20 cellular contexts compared by ENCODE assay signal in genomic region chr18:5977022-5977421, GRCh38.
DNase-seq lines count a peak whose midpoint lies in the region; ATAC-seq, FAIRE-seq and TF ChIP-seq lines count a peak whose summit lies in the region.
"Had no signal": no experiment of that assay in that cellular context is flagged by ENCODE, and none has a peak within 500 bp of the region (broad histone marks: within the 10 kb centered on the region; RNA-seq: fewer than 3 reads in every experiment).

No MANE protein-coding gene starts in this region.

- TF ChIP-seq EP300 in HepG2 (IDR thresholded peaks at IDR 0.05; ENCODE audit: low read depth in 2 of 2, low read length in 2 of 2) (no peak), HepG2 (CRISPR knock-in tag; IDR thresholded peaks at IDR 0.05; ENCODE audit: borderline replicate concordance) (no peak)

- no peak overlapping the region for H3K27ac Mint-ChIP-seq in H9
- peak overlapping the region; percentile 57 for H3K27ac Mint-ChIP-seq in stimulated activated naive B cell treated with anti-CD40 and anti-IgM and Interleukin-4, amounts not matched to agents 10 μg/mL and 1 μg/mL and 100 μg/mL, for 72 hours
- H3K27ac Mint-ChIP-seq: HFFc6 had no signal

- H4K20me1 ChIP-seq in BLaER1, result no peaks in the 10 kb centered on the region
- no peaks in the 10 kb centered on the region for H4K20me1 ChIP-seq in H9 (ENCODE audit: control insufficient read depth, insufficient read depth, insufficient read length)
- no peaks in the 10 kb centered on the region for H4K20me1 ChIP-seq in HepG2 (ENCODE audit: insufficient read depth, low read length)

- H3K27me3 ChIP-seq in BLaER1, result no peaks in the 10 kb centered on the region
- H3K27me3 ChIP-seq in H9 (ENCODE audit: insufficient read depth, low read length), result no peaks in the 10 kb centered on the region
- no peaks in the 10 kb centered on the region for H3K27me3 ChIP-seq in HepG2 (ENCODE audit: control insufficient read depth in 1 of 2, insufficient read depth in 2 of 2, low read length in 2 of 2)
- H3K27me3 ChIP-seq: BE2C had no signal

- no peak overlapping the region for H2BK20ac ChIP-seq in H9 (ENCODE audit: low read depth, low read length, poor library complexity, severe bottlenecking)

- no peak overlapping the region for H2AK5ac ChIP-seq in H9 (ENCODE audit: insufficient read length, low read length)

- H3K4me1 Mint-ChIP-seq in H9, result peaks cover 12 to 13% of the 10 kb centered on the region in 2 experiments
- H3K4me1 Mint-ChIP-seq in stimulated activated naive B cell treated with anti-CD40 and anti-IgM and Interleukin-4, amounts not matched to agents 10 μg/mL and 1 μg/mL and 100 μg/mL, for 72 hours, result peaks cover 29 to 55% of the 10 kb centered on the region in 2 donors
- H3K4me1 Mint-ChIP-seq: CD4-positive, alpha-beta memory T cell had no signal

- no peaks in the 10 kb centered on the region for H3K23me2 ChIP-seq in H9 (ENCODE audit: insufficient read length, low read depth, low read length, poor library complexity, severe bottlenecking)

- peak overlapping the region; percentile 30; the same call in 1 of the 2 replicates for H3K4me2 ChIP-seq in BLaER1
- no peak overlapping the region for H3K4me2 ChIP-seq in H9 (ENCODE audit: insufficient read depth, insufficient read length, low read length)
- no peak overlapping the region for H3K4me2 ChIP-seq in HepG2 (ENCODE audit: low read depth, low read length)

- in situ Hi-C loops in HepG2 (cut with HindIII; ENCODE audit: extremely low pct_ligation_motif_present, low pct_unique_long_range_greater_than_20kb), result no loop called here

- H3K9me3 ChIP-seq in BLaER1 (no peaks in the 10 kb centered on the region), H9 (ENCODE audit: control insufficient read depth, low read depth, low read length) (no peaks in the 10 kb centered on the region), HepG2 (ENCODE audit: low read length) (no peaks in the 10 kb centered on the region)
- H3K9me3 ChIP-seq: BE2C had no signal

- no peak overlapping the region for H4K5ac ChIP-seq in H9 (ENCODE audit: insufficient read length, low read depth, low read length)

- H3K4me3 ChIP-seq in BLaER1, result no peak overlapping the region
- no peak overlapping the region for H3K4me3 ChIP-seq in HepG2 (replicated peaks in 1 of 3; ENCODE audit: insufficient read depth in 1 of 3, low read depth in 2 of 3, low read length in 3 of 3)
- H3K4me3 ChIP-seq: GM23248 had no signal

- DNase-seq in H9 (no peak), islet precursor cell (peak; percentile 37), GM19238 (ENCODE audit: insufficient read length, low spot score) (no peak), HepG2 (ENCODE audit: low spot score) (no peak)
- DNase-seq in stimulated activated naive B cell treated with anti-CD40 and anti-IgM and Interleukin-4, amounts not matched to agents 10 μg/mL and 1 μg/mL and 100 μg/mL, for 72 hours, result no peak
- no peak for DNase-seq in NK-92 treated with Interleukin-12 subunit alpha and Interleukin-12 subunit beta, amount 100 ng/mL, for 24 hours (lab: John Stamatoyannopoulos, UW)
- DNase-seq: 8988T; BE2C; CD4-positive, alpha-beta memory T cell; DMS153; DMS79; GDM1; GM23248; HFFc6; KG1 had no signal

- no peak for TF ChIP-seq POLR2A in HepG2 (IDR thresholded peaks at IDR 0.05; ENCODE audit: insufficient read depth in 1 of 2, low read depth in 2 of 2, low read length in 2 of 2)

- H3K4ac ChIP-seq in H9 (ENCODE audit: low read depth, low read length), result no peak overlapping the region

- H3K18ac ChIP-seq in H9 (ENCODE audit: insufficient read length, low read depth, low read length), result no peak overlapping the region

- H3K36me3 Mint-ChIP-seq in H9 (ENCODE audit: insufficient read depth in 1 of 3, low read depth in 3 of 3), result no peaks in the 10 kb centered on the region
- peaks cover 5 to 7% of the 10 kb centered on the region in 2 donors for H3K36me3 Mint-ChIP-seq in stimulated activated naive B cell treated with anti-CD40 and anti-IgM and Interleukin-4, amounts not matched to agents 10 μg/mL and 1 μg/mL and 100 μg/mL, for 72 hours
- H3K36me3 Mint-ChIP-seq: CD14-positive monocyte; CD4-positive, alpha-beta memory T cell had no signal

- H3K4me1 ChIP-seq in BLaER1, result peaks cover 36% of the 10 kb centered on the region
- H3K4me1 ChIP-seq in H9 (ENCODE audit: insufficient read depth, low read length), result peaks cover 3% of the 10 kb centered on the region; the same call in 1 of the 2 replicates
- peaks cover 17% of the 10 kb centered on the region for H3K4me1 ChIP-seq in HepG2 (ENCODE audit: insufficient read depth, low read length)
- H3K4me1 ChIP-seq: BE2C had no signal

- H3K56ac ChIP-seq in H9 (ENCODE audit: insufficient read length, low read depth, low read length), result no peak overlapping the region

- no peak for ATAC-seq in stimulated activated naive B cell treated with anti-CD40 and anti-IgM and Interleukin-4, amounts not matched to agents 10 μg/mL and 1 μg/mL and 100 μg/mL, for 72 hours (replicated peaks)
- ATAC-seq in GM21367 (IDR thresholded peaks at IDR 0.05; ENCODE audit: unreplicated experiment), result no peak
- no peak for ATAC-seq in HepG2
- ATAC-seq: HCT116 had no signal

- no peak overlapping the region for H2BK15ac ChIP-seq in H9 (ENCODE audit: low read depth, low read length)

- TF ChIP-seq CTCF in H9 (conservative IDR thresholded peaks at IDR 0.05) (no peak), HepG2 (CRISPR knock-in tag; IDR thresholded peaks at IDR 0.05) (no peak)

- H2BK120ac ChIP-seq in H9 (ENCODE audit: low read depth, low read length, poor library complexity, severe bottlenecking), result no peak overlapping the region

- no peak overlapping the region for H3K9ac ChIP-seq in BLaER1
- H3K9ac ChIP-seq in H9 (ENCODE audit: extremely low read depth, insufficient read length, low read length), result no peak overlapping the region
- no peak overlapping the region for H3K9ac ChIP-seq in HepG2 (ENCODE audit: insufficient read depth, low read depth, low read length)
- H3K9ac ChIP-seq: GM23248 had no signal

- peak overlapping the region; percentile 32 for H3K23ac ChIP-seq in H9 (ENCODE audit: insufficient read length, low read depth, low read length)

- FAIRE-seq in HepG2 (lab: Jason Lieb, UNC), result no peak
- FAIRE-seq: HTR-8/SVneo had no signal

- no peak overlapping the region; the same call in 1 of the 2 replicates for H3K14ac ChIP-seq in H9 (ENCODE audit: insufficient read depth, low read length)

- no TSS peak for BruUV-seq in HepG2 (replicated peaks; lab: Mats Ljungman, UMichigan)

- H3K27ac ChIP-seq in BLaER1, result 0 out of 2 replicates have a peak overlapping the region, but pooled peaks have one; percentile 20
- no peak overlapping the region for H3K27ac ChIP-seq in H9 (ENCODE audit: insufficient read length, low read depth, low read length)
- no peak overlapping the region for H3K27ac ChIP-seq in HepG2 (ENCODE audit: extremely low read length, insufficient read depth, low read length)
- H3K27ac ChIP-seq: GM23248 had no signal

- H4K91ac ChIP-seq in H9 (ENCODE audit: insufficient read length, low read depth, low read length), result no peak overlapping the region

- H2AFZ ChIP-seq in H9 (ENCODE audit: low read length) (no peak overlapping the region), HepG2 (ENCODE audit: low read length) (no peak overlapping the region)
- H2AFZ ChIP-seq: GM23248 had no signal

- no peaks in the 10 kb centered on the region for H3K79me2 ChIP-seq in H9 (ENCODE audit: insufficient read depth, low read length)
- H3K79me2 ChIP-seq in HepG2 (ENCODE audit: insufficient read depth, low read length), result no peaks in the 10 kb centered on the region

- H2BK12ac ChIP-seq in H9 (ENCODE audit: insufficient read length, low read depth, low read length), result no peak overlapping the region

- TF ChIP-seq RAD21 in HepG2 (CRISPR knock-in tag; IDR thresholded peaks at IDR 0.05), result no peak

- H3K79me1 ChIP-seq in H9 (ENCODE audit: insufficient read depth, low read depth, low read length, poor library complexity, severe bottlenecking), result no peaks in the 10 kb centered on the region

- H4K8ac ChIP-seq in H9 (replicated peaks; ENCODE audit: insufficient read length, low read depth, low read length), result no peak overlapping the region

- no peaks in the 10 kb centered on the region for H3K36me3 ChIP-seq in BLaER1
- H3K36me3 ChIP-seq in HepG2 (replicated peaks in 1 of 2; ENCODE audit: control insufficient read depth in 1 of 2, insufficient read depth in 2 of 2, low read length in 2 of 2), result peaks cover 2 to 5% of the 10 kb centered on the region in 2 experiments; a peak in 2 of 5 replicates
- H3K36me3 ChIP-seq: BE2C had no signal

- POLR2A ChIA-PET in HepG2 (lab: Yijun Ruan, JAX), result no interaction called here

- intact Hi-C loops in HepG2 (cut with micrococcal nuclease; ENCODE audit: unreplicated experiment), result no loop called here

- H2BK5ac ChIP-seq in H9 (ENCODE audit: insufficient read length, low read length), result no peak overlapping the region

- CTCF ChIA-PET in HepG2 (lab: Yijun Ruan, JAX; ENCODE audit: low intra/inter-chr PET ratio, low total read pairs), result no interaction called here

- no peak overlapping the region for H3K4me3 Mint-ChIP-seq in H9
- H3K4me3 Mint-ChIP-seq in stimulated activated naive B cell treated with anti-CD40 and anti-IgM and Interleukin-4, amounts not matched to agents 10 μg/mL and 1 μg/mL and 100 μg/mL, for 72 hours, result no peak overlapping the region
- H3K4me3 Mint-ChIP-seq: CD14-positive monocyte; CD4-positive, alpha-beta memory T cell; HFFc6 had no signal

- H3T11ph ChIP-seq in H9 (ENCODE audit: low read length), result no peak overlapping the region

- H3K27me3 Mint-ChIP-seq in H9 (ENCODE audit: low read depth), result no peaks in the 10 kb centered on the region
- H3K27me3 Mint-ChIP-seq in stimulated activated naive B cell treated with anti-CD40 and anti-IgM and Interleukin-4, amounts not matched to agents 10 μg/mL and 1 μg/mL and 100 μg/mL, for 72 hours, result no peaks in the 10 kb centered on the region
- H3K27me3 Mint-ChIP-seq: CD4-positive, alpha-beta memory T cell had no signal

- WGBS in H9 (ENCODE audit: extremely low coverage, insufficient read length, low lambda C conversion rate), result no CpG with 5 or more reads among the region's 4 CpGs
- WGBS in HepG2 (ENCODE audit: low lambda C conversion rate), result 95% methylated on average over 4 of the region's 4 CpGs

- no peaks in the 10 kb centered on the region for H3K9me3 Mint-ChIP-seq in H9
- peaks cover 0 to 1% of the 10 kb centered on the region in 2 donors for H3K9me3 Mint-ChIP-seq in stimulated activated naive B cell treated with anti-CD40 and anti-IgM and Interleukin-4, amounts not matched to agents 10 μg/mL and 1 μg/mL and 100 μg/mL, for 72 hours
- H3K9me3 Mint-ChIP-seq: CD14-positive monocyte; CD4-positive, alpha-beta memory T cell had no signal

TF ChIP-seq in HepG2, 621 proteins besides CTCF, POLR2A, EP300 and RAD21 (continues in another document):
- TF ChIP-seq NCOA5 (CRISPR knock-in tag; IDR thresholded peaks at IDR 0.05) (no peak), GATA4 (IDR thresholded peaks at IDR 0.05; ENCODE audit: borderline replicate concordance, low read depth) (no peak), MBD4 (IDR thresholded peaks at IDR 0.05; ENCODE audit: borderline replicate concordance, low read length) (no peak), ZNF598 (CRISPR knock-in tag; IDR thresholded peaks at IDR 0.05; ENCODE audit: borderline replicate concordance) (no peak), DMAP1 (CRISPR knock-in tag; IDR thresholded peaks at IDR 0.05) (no peak)
